ENCODE assay signal across 8 cellular contexts in the genomic region with DNA sequence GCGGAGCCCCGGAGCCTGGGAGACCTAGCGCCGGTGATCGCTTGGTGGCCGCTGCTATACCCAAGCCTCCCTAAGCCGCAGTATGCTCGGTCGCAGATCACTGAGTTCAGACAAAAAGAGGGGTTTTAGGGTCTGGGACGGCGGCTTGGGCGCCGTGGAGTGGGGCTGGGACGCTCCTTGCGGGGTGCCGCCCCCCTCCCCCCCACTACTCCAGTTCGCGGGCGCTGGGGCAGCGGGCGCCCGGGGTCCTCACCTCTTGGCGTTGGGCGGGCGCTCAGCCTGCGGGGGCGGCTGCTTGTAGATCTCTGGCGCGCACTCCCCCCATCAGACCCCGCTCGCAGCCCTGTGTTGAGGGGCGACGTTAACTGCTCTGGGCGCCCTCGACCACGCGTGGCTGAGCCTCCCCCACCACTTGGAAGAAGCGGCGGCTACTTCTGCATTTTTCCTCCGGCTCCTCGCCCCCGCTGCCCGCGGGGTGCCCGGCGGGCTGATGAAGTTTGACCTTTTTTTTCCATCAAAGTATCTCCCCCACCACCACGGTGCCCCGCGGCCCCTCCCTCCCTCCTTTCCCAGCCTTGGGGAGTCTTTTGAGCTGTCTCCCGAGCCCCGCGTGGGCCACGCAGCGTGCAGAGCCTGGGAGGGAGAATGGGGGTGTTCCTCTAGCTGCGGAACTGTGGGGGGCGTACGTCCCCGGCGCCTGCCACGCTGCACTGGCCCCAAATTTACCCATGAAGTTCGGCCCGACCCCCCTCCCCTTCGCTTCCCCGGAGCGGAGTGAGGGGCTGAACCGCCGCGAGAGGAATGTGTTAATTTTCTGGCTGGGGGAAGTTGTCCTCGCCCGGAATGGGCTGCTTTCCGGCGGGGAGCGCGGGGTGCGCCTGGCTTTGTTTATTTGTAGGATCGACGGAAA. TPM values are rescaled to one million over a fixed set of nuclear protein-coding genes. Genes with fewer than 3 reads are reported as not detected.
A peak's percentile ranks its signal among the peaks of the same experiment; 100 is the strongest.
DNase-seq lines count a peak whose midpoint lies in the region; ATAC-seq and TF ChIP-seq lines count a peak whose summit lies in the region.

No MANE protein-coding gene starts in this region.

- ATAC-seq in CD4-positive, alpha-beta T cell (ENCODE audit: poor library complexity) = no peak
- no peak for ATAC-seq in activated T-helper 17 cell treated with anti-CD3 and anti-CD28 coated beads, Interleukin-2, amount 50 U/mL, for 72 hours (replicated peaks)
- ATAC-seq in sciatic nerve (peak; percentile 3), HG03342 (IDR thresholded peaks at IDR 0.05; ENCODE audit: unreplicated experiment) (no peak), GM18909 (IDR thresholded peaks at IDR 0.05; ENCODE audit: poor library complexity, unreplicated experiment) (no peak)

- peak overlapping the region; percentile 88 for H3K4me3 ChIP-seq in HUES6 (ENCODE audit: low read depth, low read length)
- peak overlapping the region; percentile 94 to 98 for H3K4me3 ChIP-seq in right atrium auricular region

- H3K36me3 Mint-ChIP-seq in CD4-positive, alpha-beta T cell (ENCODE audit: low read depth) = no peaks in the 10 kb centered on the region
- H3K36me3 Mint-ChIP-seq in activated T-helper 17 cell treated with anti-CD3 and anti-CD28 coated beads, Interleukin-2, amount 50 U/mL, for 72 hours (ENCODE audit: low read depth) = peaks cover 5% of the 10 kb centered on the region

- POLR2A ChIA-PET in CD4-positive, alpha-beta T cell (lab: Charles Lee) = interaction anchor here (2.8 kb wide), 1 partner anchor 10 kb away, joined by 13 read pairs; no protein-coding TSS in a partner anchor

- CTCF ChIA-PET in CD4-positive, alpha-beta T cell (lab: Charles Lee) = interaction anchor here (0.9 to 5.1 kb wide), 4 partner anchors 12 to 61 kb away, joined by 3 to 22 read pairs (median 6); no protein-coding TSS in a partner anchor

- no peaks in the 10 kb centered on the region for H3K9me3 Mint-ChIP-seq in CD4-positive, alpha-beta T cell
- H3K9me3 Mint-ChIP-seq in activated T-helper 17 cell treated with anti-CD3 and anti-CD28 coated beads, Interleukin-2, amount 50 U/mL, for 72 hours = no peaks in the 10 kb centered on the region

- peaks cover 74% of the 10 kb centered on the region for H3K27me3 ChIP-seq in CD4-positive, alpha-beta T cell (ENCODE audit: control insufficient read depth, insufficient read depth, low read length)
- H3K27me3 ChIP-seq in HUES6 (ENCODE audit: control insufficient read depth, insufficient read depth, low read length) (peaks cover 32% of the 10 kb centered on the region), right atrium auricular region (no peaks in the 10 kb centered on the region)

- no peak for DNase-seq in CD4-positive, alpha-beta T cell
- no peak for DNase-seq in right atrium auricular region (ENCODE audit: low spot score)
- peak; percentile 76 for DNase-seq in sciatic nerve (ENCODE audit: low spot score)
- no peak for DNase-seq in DMS153 treated with DMSO at 0.1 percent for 48 hours (lab: John Stamatoyannopoulos, UW; ENCODE audit: unreplicated experiment)

- no peaks in the 10 kb centered on the region for H3K9me3 ChIP-seq in CD4-positive, alpha-beta T cell (ENCODE audit: control insufficient read depth, low read length)
- H3K9me3 ChIP-seq in HUES6 (ENCODE audit: control insufficient read depth, insufficient read depth, low read depth, low read length) = no peaks in the 10 kb centered on the region
- H3K9me3 ChIP-seq in right atrium auricular region = no peaks in the 10 kb centered on the region

- H3K27ac ChIP-seq in CD4-positive, alpha-beta T cell (ENCODE audit: low read depth, low read length) = no peak overlapping the region
- H3K27ac ChIP-seq in HUES6 (ENCODE audit: low read depth, low read length) (peak overlapping the region; percentile 83; the same call in 1 of the 2 replicates), right atrium auricular region (peak overlapping the region; percentile 94 to 97)

- H3K36me3 ChIP-seq in HUES6 (ENCODE audit: control insufficient read depth, insufficient read depth, low read length) (no peaks in the 10 kb centered on the region; the same call in 1 of the 2 replicates), right atrium auricular region (no peaks in the 10 kb centered on the region)

- H3K27ac Mint-ChIP-seq in CD4-positive, alpha-beta T cell = no peak overlapping the region
- H3K27ac Mint-ChIP-seq in activated T-helper 17 cell treated with anti-CD3 and anti-CD28 coated beads, Interleukin-2, amount 50 U/mL, for 72 hours = peak overlapping the region; percentile 51

- H3K4me1 Mint-ChIP-seq in CD4-positive, alpha-beta T cell (ENCODE audit: low read depth) = peaks cover 36% of the 10 kb centered on the region
- H3K4me1 Mint-ChIP-seq in activated T-helper 17 cell treated with anti-CD3 and anti-CD28 coated beads, Interleukin-2, amount 50 U/mL, for 72 hours = peaks cover 13% of the 10 kb centered on the region

- H3K4me1 ChIP-seq in HUES6 (ENCODE audit: control insufficient read depth, insufficient read depth, low read length) (peaks cover 45% of the 10 kb centered on the region), right atrium auricular region (peaks cover 0 to 65% of the 10 kb centered on the region in 2 donors)

- intact Hi-C loops in CD4-positive, alpha-beta T cell (cut with DNase I, micrococcal nuclease) = no loop called here
- intact Hi-C loops in sciatic nerve (cut with DNase I) = no loop called here

- H3K27me3 Mint-ChIP-seq in CD4-positive, alpha-beta T cell = peaks cover 68% of the 10 kb centered on the region
- peaks cover 33% of the 10 kb centered on the region for H3K27me3 Mint-ChIP-seq in activated T-helper 17 cell treated with anti-CD3 and anti-CD28 coated beads, Interleukin-2, amount 50 U/mL, for 72 hours

- no peak for TF ChIP-seq CTCF in CD4-positive, alpha-beta T cell (IDR thresholded peaks at IDR 0.05)
- no peak for TF ChIP-seq CTCF in right atrium auricular region (IDR thresholded peaks at IDR 0.05)

- peak overlapping the region; percentile 94 for H3K9ac ChIP-seq in HUES6 (ENCODE audit: low read length)

- peak overlapping the region; percentile 83 for H3K4me3 Mint-ChIP-seq in CD4-positive, alpha-beta T cell
- peak overlapping the region; percentile 75 for H3K4me3 Mint-ChIP-seq in activated T-helper 17 cell treated with anti-CD3 and anti-CD28 coated beads, Interleukin-2, amount 50 U/mL, for 72 hours

RNA-seq across cellular contexts. Expression of gene CXXC5, which starts 1.2 kb away (rescaled TPM):
- 1 to 10 TPM; 1.9 to 2.7 TPM for total RNA-seq in CD4-positive, alpha-beta T cell
- 1 to 10 TPM in 1 of 2 donors, under 1 TPM in 1; 0.89 to 2.7 TPM for total RNA-seq in activated T-helper 17 cell treated with anti-CD3 and anti-CD28 coated beads, Interleukin-2, amount 50 U/mL, for 72 hours
- total RNA-seq in right atrium auricular region (10 to 100 TPM; 57.9 to 59.5 TPM), sciatic nerve (62.7 TPM)

Comparison
In these comparisons a context has a peak if more than half of its experiments do, and no peak if none do; other contexts are left out.
1. RNA of gene CXXC5, which starts 1.2 kb away (total RNA-seq): 62.7 TPM in sciatic nerve (single experiment) and 57.9 to 59.5 TPM in right atrium auricular region; 1.9 to 2.7 TPM in CD4-positive, alpha-beta T cell and 0.89 to 2.7 TPM in activated T-helper 17 cell treated with anti-CD3 and anti-CD28 coated beads, Interleukin-2, amount 50 U/mL, for 72 hours; every median in the first group is over 10 times any median in the second.